In the genomic region with DNA sequence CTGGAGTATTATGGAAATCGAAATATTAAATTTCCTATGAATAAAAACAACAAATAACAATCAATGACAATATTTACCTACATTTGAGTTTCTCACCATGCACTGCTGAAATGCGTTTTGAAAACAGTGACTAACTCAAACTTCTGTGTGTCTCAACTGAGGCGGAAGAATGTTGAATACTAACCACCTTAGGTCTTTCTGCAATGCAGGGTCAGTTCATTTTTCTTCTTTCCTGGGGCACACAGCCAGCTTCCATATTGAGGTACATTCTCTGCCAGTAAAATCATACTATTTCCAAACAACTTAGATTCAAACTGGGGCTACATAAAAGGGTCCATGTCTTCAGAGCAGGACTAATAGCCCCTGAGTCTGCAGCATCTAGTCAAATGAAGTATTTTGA, we compare ENCODE assay signal across 28 cellular contexts.
DNase-seq lines count a peak whose midpoint lies in the region; ATAC-seq, FAIRE-seq and TF ChIP-seq lines count a peak whose summit lies in the region.
"Had no signal": no experiment of that assay in that cellular context is flagged by ENCODE, and none has a peak within 500 bp of the region (broad histone marks: within the 10 kb centered on the region; RNA-seq: fewer than 3 reads in every experiment).

No MANE protein-coding gene starts in this region.

- H3K79me2 ChIP-seq in mesendoderm (ENCODE audit: control insufficient read depth, insufficient read depth, low read length), result no peaks in the 10 kb centered on the region

- H3K4me1 Mint-ChIP-seq in natural killer cell treated with Interleukin-12 subunit alpha and Interleukin-12 subunit beta and Interleukin-15 and Interleukin-18, amount 100 ng/mL, for 72 hours (ENCODE audit: low read depth in 2 of 2), result peaks cover 41 to 63% of the 10 kb centered on the region in 2 donors

- no peak overlapping the region for H3K4me3 ChIP-seq in AG10803 (ENCODE audit: low read length)
- H3K4me3 ChIP-seq in choroid plexus epithelial cell (ENCODE audit: low read depth, low read length), result no peak overlapping the region
- H3K4me3 ChIP-seq in mesendoderm (ENCODE audit: low read length), result no peak overlapping the region

- H2BK120ac ChIP-seq in mesendoderm (ENCODE audit: low read depth, low read length), result no peak overlapping the region

- H3K4me3 Mint-ChIP-seq in natural killer cell treated with Interleukin-12 subunit alpha and Interleukin-12 subunit beta and Interleukin-15 and Interleukin-18, amount 100 ng/mL, for 72 hours, result no peak overlapping the region

- no peaks in the 10 kb centered on the region for H3K27me3 Mint-ChIP-seq in natural killer cell treated with Interleukin-12 subunit alpha and Interleukin-12 subunit beta and Interleukin-15 and Interleukin-18, amount 100 ng/mL, for 72 hours
- H3K27me3 Mint-ChIP-seq: CD4-positive, alpha-beta memory T cell had no signal

- H3K23ac ChIP-seq in mesendoderm (ENCODE audit: low read length), result no peak overlapping the region

- peaks cover 21% of the 10 kb centered on the region for H3K36me3 Mint-ChIP-seq in natural killer cell treated with Interleukin-12 subunit alpha and Interleukin-12 subunit beta and Interleukin-15 and Interleukin-18, amount 100 ng/mL, for 72 hours

- no peak overlapping the region for H3K18ac ChIP-seq in mesendoderm (ENCODE audit: low read length)

- no peak overlapping the region for H2BK15ac ChIP-seq in mesendoderm (replicated peaks; ENCODE audit: low read depth)

- H3K4me2 ChIP-seq in mesendoderm (ENCODE audit: low read length), result no peak overlapping the region

- no peak for ATAC-seq in natural killer cell treated with Interleukin-12 subunit alpha and Interleukin-12 subunit beta and Interleukin-15 and Interleukin-18, amount 100 ng/mL, for 72 hours
- ATAC-seq in GM21515 (IDR thresholded peaks at IDR 0.05; ENCODE audit: unreplicated experiment), result no peak
- ATAC-seq in GM19467 (IDR thresholded peaks at IDR 0.05; ENCODE audit: unreplicated experiment), result no peak
- ATAC-seq: HCT116, Panc1 had no signal

- H3K9ac ChIP-seq in mesendoderm (ENCODE audit: low read length), result no peak overlapping the region

- WGBS in mesendoderm (ENCODE audit: extremely low coverage, insufficient coverage, low lambda C conversion rate), result no CpG with 5 or more reads among the region's 3 CpGs

- H3K27ac ChIP-seq in mesendoderm (ENCODE audit: low read depth, low read length), result no peak overlapping the region
- H3K27ac ChIP-seq: RWPE1 had no signal

- H3K9me3 Mint-ChIP-seq in natural killer cell treated with Interleukin-12 subunit alpha and Interleukin-12 subunit beta and Interleukin-15 and Interleukin-18, amount 100 ng/mL, for 72 hours, result no peaks in the 10 kb centered on the region

- TF ChIP-seq CTCF in AG10803 (conservative IDR thresholded peaks at IDR 0.05; ENCODE audit: low read length) (no peak), choroid plexus epithelial cell (conservative IDR thresholded peaks at IDR 0.05; ENCODE audit: low read depth, low read length) (no peak), D721Med (IDR thresholded peaks at IDR 0.05; ENCODE audit: insufficient read depth, missing control alignments) (no peak)

- H3K4me1 ChIP-seq in mesendoderm (ENCODE audit: control insufficient read depth, low read depth, low read length), result no peaks in the 10 kb centered on the region

- peak; percentile 15 for DNase-seq in AG10803 (ENCODE audit: low read depth)
- peak; percentile 80 for DNase-seq in amniotic epithelial cell (ENCODE audit: low read depth)
- peak; percentile 89 for DNase-seq in choroid plexus epithelial cell (ENCODE audit: low read depth)
- DNase-seq in natural killer cell treated with Interleukin-12 subunit alpha and Interleukin-12 subunit beta and Interleukin-15 and Interleukin-18, amount 100 ng/mL, for 72 hours (ENCODE audit: low spot score), result no peak
- no peak for DNase-seq in D721Med (ENCODE audit: insufficient read length, low spot score)
- no peak for DNase-seq in mesendoderm
- DNase-seq: C1 segment of cervical spinal cord; CD4-positive, alpha-beta memory T cell; COR-L47; KG1; MM.1S; NCI-H1048; NCI-H1417 treated with DMSO at 0.1 percent for 48 hours; NCI-H187; NCI-H2081 treated with DMSO at 0.1 percent for 48 hours; NCI-H2171; NCI-H226; NCI-H510A; NCI-H69; SHP77 had no signal

- H3K56ac ChIP-seq in mesendoderm (ENCODE audit: low read length), result no peak overlapping the region

- H3K27ac Mint-ChIP-seq in natural killer cell treated with Interleukin-12 subunit alpha and Interleukin-12 subunit beta and Interleukin-15 and Interleukin-18, amount 100 ng/mL, for 72 hours, result peak overlapping the region; percentile 7 to 51

- H4K8ac ChIP-seq in mesendoderm (ENCODE audit: low read depth, low read length), result no peak overlapping the region

- no peaks in the 10 kb centered on the region for H3K79me1 ChIP-seq in mesendoderm (ENCODE audit: low read length)

- H2AK5ac ChIP-seq in mesendoderm (ENCODE audit: low read length), result no peak overlapping the region

- no peak overlapping the region for H3K4ac ChIP-seq in mesendoderm (ENCODE audit: low read depth, low read length)

- H4K5ac ChIP-seq in mesendoderm (ENCODE audit: low read length), result no peak overlapping the region

- FAIRE-seq in D721Med (lab: Jason Lieb, UNC), result no peak
- FAIRE-seq: A204.1, G401.6, HTR-8/SVneo had no signal

- H2BK5ac ChIP-seq in mesendoderm (ENCODE audit: low read length), result no peak overlapping the region

- H3K36me3 ChIP-seq in mesendoderm (ENCODE audit: control insufficient read depth, insufficient read depth, low read length), result no peaks in the 10 kb centered on the region

- no peaks in the 10 kb centered on the region for H3K27me3 ChIP-seq in mesendoderm (ENCODE audit: insufficient read depth, low read length, poor library complexity)

Comparison
In these comparisons a context has a peak if more than half of its experiments do, and no peak if none do; other contexts are left out.
1. DNase-seq: peak in AG10803 (single experiment), amniotic epithelial cell (single experiment) and choroid plexus epithelial cell (single experiment); none in natural killer cell treated with Interleukin-12 subunit alpha and Interleukin-12 subunit beta and Interleukin-15 and Interleukin-18, amount 100 ng/mL, for 72 hours (single experiment), D721Med (single experiment) and mesendoderm (single experiment).